ENCODE assay signal across 18 cellular contexts in the genomic region with DNA sequence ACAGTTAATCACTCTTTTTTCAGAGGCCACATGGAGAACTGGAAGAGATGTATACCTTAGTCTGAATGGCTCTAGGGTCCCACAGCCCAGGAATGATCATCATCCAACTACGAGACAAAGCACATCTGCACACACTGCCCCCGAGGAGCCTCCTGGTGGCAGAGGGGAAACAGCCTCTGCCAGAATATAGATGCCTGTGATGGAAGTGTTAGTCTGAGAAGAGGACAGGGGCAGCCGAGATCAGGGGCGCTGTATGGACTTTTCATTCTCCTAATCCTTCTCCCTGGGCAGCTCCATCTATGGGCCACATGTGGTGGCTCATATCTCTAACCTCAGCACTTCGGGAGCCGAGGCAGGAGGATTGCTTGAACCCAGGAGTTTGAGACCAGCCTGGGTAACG.
"Had no signal": no experiment of that assay in that cellular context is flagged by ENCODE, and none has a peak within 500 bp of the region (broad histone marks: within the 10 kb centered on the region; RNA-seq: fewer than 3 reads in every experiment).

No MANE protein-coding gene starts in this region.

- DNase-seq: activated CD4-positive, alpha-beta T cell treated with anti-CD3 and anti-CD28 coated beads, Interleukin-2, amount 10 ng/mL, durations not matched to agents 24 days and 14 days; activated CD4-positive, CD25-positive, alpha-beta regulatory T cell; activated CD8-positive, alpha-beta memory T cell treated with anti-CD3 and anti-CD28 coated beads, Interleukin-2, amount 50 U/mL, for 48 hours; activated gamma-delta T cell; activated T-cell treated with anti-CD3 and anti-CD28 coated beads, Interleukin-2, amount 50 U/mL, for 72 hours; amniotic stem cell; body of pancreas; central memory CD4-positive, alpha-beta T cell; esophagus squamous epithelium; foreskin fibroblast; hypothalamus; left ventricle myocardium inferior; mucosa of descending colon; naive thymus-derived CD8-positive, alpha-beta T cell; stimulated activated naive CD8-positive, alpha-beta T cell treated with anti-CD3 and anti-CD28 coated beads, Interleukin-15, amount 100 ng/mL, for 72 hours had no signal

- H3K4me1 ChIP-seq: body of pancreas, esophagus squamous epithelium, left ventricle myocardium inferior, prostate gland had no signal

- H3K4me3 ChIP-seq: body of pancreas, coronary artery, esophagus squamous epithelium, left ventricle myocardium inferior, mucosa of descending colon, prostate gland had no signal

- H3K36me3 ChIP-seq: esophagus squamous epithelium, left ventricle myocardium inferior, prostate gland had no signal

- H3K27me3 ChIP-seq: body of pancreas had no signal

- H3K9me3 ChIP-seq: body of pancreas, esophagus squamous epithelium, left ventricle myocardium inferior, mucosa of descending colon, prostate gland had no signal

- H3K27ac ChIP-seq: body of pancreas, coronary artery, esophagus squamous epithelium, left ventricle myocardium inferior, prostate gland had no signal

- ATAC-seq: activated T-cell treated with anti-CD3 and anti-CD28 coated beads, Interleukin-2, amount 50 U/mL, for 72 hours; body of pancreas; mucosa of descending colon; naive thymus-derived CD8-positive, alpha-beta T cell; sciatic nerve; stimulated activated naive CD8-positive, alpha-beta T cell treated with anti-CD3 and anti-CD28 coated beads, Interleukin-15, amount 100 ng/mL, for 72 hours had no signal
